Comparison of ENCODE assay signal across 28 cellular contexts in genomic region chr17:67772679-67773078, GRCh38.
"Had no signal": no experiment of that assay in that cellular context is flagged by ENCODE, and none has a peak within 500 bp of the region (broad histone marks: within the 10 kb centered on the region; RNA-seq: fewer than 3 reads in every experiment).

No MANE protein-coding gene starts in this region.

- H3K4me3 ChIP-seq: colonic mucosa, gastroesophageal sphincter, heart left ventricle, hepatocyte, left lung, lower lobe of right lung, mucosa of descending colon had no signal

- FAIRE-seq: endometrium, frontal cortex, kidney had no signal

- H3K27ac Mint-ChIP-seq: dendritic cell treated with granulocyte-macrophage colony-stimulating factor and Interleukin-4, amounts not matched to agents 40 ng/mL and 50 ng/mL, for 4 days; effector memory CD8-positive, alpha-beta T cell; endodermal cell; immature natural killer cell; mesothelial cell of epicardium; naive B cell had no signal

- H3K9me3 Mint-ChIP-seq: dendritic cell treated with granulocyte-macrophage colony-stimulating factor and Interleukin-4, amounts not matched to agents 40 ng/mL and 50 ng/mL, for 4 days; effector memory CD8-positive, alpha-beta T cell; endodermal cell; immature natural killer cell; mesothelial cell of epicardium; naive B cell; naive thymus-derived CD8-positive, alpha-beta T cell had no signal

- H3K4me3 Mint-ChIP-seq: dendritic cell treated with granulocyte-macrophage colony-stimulating factor and Interleukin-4, amounts not matched to agents 40 ng/mL and 50 ng/mL, for 4 days; effector memory CD8-positive, alpha-beta T cell; endodermal cell; immature natural killer cell; mesothelial cell of epicardium; naive B cell; naive thymus-derived CD8-positive, alpha-beta T cell had no signal

- ATAC-seq: effector memory CD8-positive, alpha-beta T cell; esophagus mucosa; foreskin keratinocyte; gastroesophageal sphincter; heart left ventricle; left lung; left ventricle myocardium superior; lower lobe of right lung; mucosa of descending colon; naive thymus-derived CD8-positive, alpha-beta T cell had no signal

- H3K4me2 ChIP-seq: hepatocyte had no signal

- H3K27me3 Mint-ChIP-seq: dendritic cell treated with granulocyte-macrophage colony-stimulating factor and Interleukin-4, amounts not matched to agents 40 ng/mL and 50 ng/mL, for 4 days; naive B cell; naive thymus-derived CD8-positive, alpha-beta T cell had no signal

- DNase-seq: colonic mucosa; cortex of kidney; effector CD8-positive, alpha-beta T cell; effector memory CD8-positive, alpha-beta T cell; endodermal cell; erythroblast; foreskin keratinocyte; heart left ventricle; hypothalamus; immature natural killer cell; islet precursor cell; kidney; kidney glomerular epithelial cell; left lung; left ventricle myocardium superior; lower lobe of right lung; mesenchymal stem cell; mucosa of descending colon; naive B cell; naive thymus-derived CD8-positive, alpha-beta T cell had no signal

- H3K79me2 ChIP-seq: hepatocyte had no signal

- H3K4me1 ChIP-seq: colonic mucosa, foreskin keratinocyte, gastroesophageal sphincter, heart left ventricle, left lung, lower lobe of right lung had no signal

- H3K36me3 ChIP-seq: colonic mucosa, gastroesophageal sphincter, heart left ventricle, left lung, lower lobe of right lung had no signal

- H2AFZ ChIP-seq: hepatocyte had no signal

- H3K27ac ChIP-seq: colonic mucosa, epithelial cell of prostate, foreskin keratinocyte, gastroesophageal sphincter, heart left ventricle, hepatocyte, left lung, lower lobe of right lung had no signal

- H3K36me3 Mint-ChIP-seq: immature natural killer cell; mesothelial cell of epicardium; naive B cell; naive thymus-derived CD8-positive, alpha-beta T cell had no signal

- H3K4me1 Mint-ChIP-seq: endodermal cell, immature natural killer cell, mesothelial cell of epicardium had no signal

- H3K9me3 ChIP-seq: colonic mucosa, gastroesophageal sphincter, heart left ventricle, left lung, lower lobe of right lung, mucosa of descending colon had no signal

- H3K27me3 ChIP-seq: colonic mucosa, foreskin keratinocyte, gastroesophageal sphincter, heart left ventricle, hepatocyte, left lung had no signal
